30 cellular contexts compared by ENCODE assay signal in the genomic region with DNA sequence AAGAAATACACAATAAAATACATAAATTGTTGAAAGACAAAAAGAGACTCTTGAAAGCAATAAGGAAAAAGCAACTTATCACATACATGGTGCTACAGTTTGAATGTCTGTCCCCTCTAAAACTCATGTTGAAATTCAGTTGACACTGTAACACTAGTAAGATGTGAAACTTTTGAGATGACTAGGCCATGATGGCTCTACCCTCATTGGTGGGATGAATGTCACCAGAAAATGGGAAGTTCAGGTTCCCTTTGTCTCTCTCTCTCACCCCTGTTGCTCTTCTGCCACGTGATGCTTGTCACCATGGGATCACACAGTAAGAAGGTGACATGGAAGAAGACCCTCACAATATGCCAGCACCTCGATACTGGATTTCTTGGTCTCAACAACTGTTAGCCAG. TPM values are rescaled to one million over a fixed set of nuclear protein-coding genes. Genes with fewer than 3 reads are reported as not detected.
DNase-seq lines count a peak whose midpoint lies in the region; ATAC-seq and TF ChIP-seq lines count a peak whose summit lies in the region.
"Had no signal": no experiment of that assay in that cellular context is flagged by ENCODE, and none has a peak within 500 bp of the region (broad histone marks: within the 10 kb centered on the region; RNA-seq: fewer than 3 reads in every experiment).

No MANE protein-coding gene starts in this region.

- ATAC-seq in HG02610 (IDR thresholded peaks at IDR 0.05; ENCODE audit: unreplicated experiment) (peak; percentile 73), left lobe of liver (no peak), HG03457 (IDR thresholded peaks at IDR 0.05; ENCODE audit: unreplicated experiment) (no peak)
- no peak for ATAC-seq in effector memory CD8-positive, alpha-beta T cell (replicated peaks)
- ATAC-seq: A549; esophagus mucosa; HCT116; stimulated activated naive CD8-positive, alpha-beta T cell treated with anti-CD3 and anti-CD28 coated beads, Interleukin-15, Interleukin-2, amounts not matched to agents 100 U/mL and 50 U/mL, for 24 hours; T-helper 17 cell had no signal

- H3K27me3 Mint-ChIP-seq in effector memory CD8-positive, alpha-beta T cell, result peaks cover 18 to 52% of the 10 kb centered on the region in 2 donors
- H3K27me3 Mint-ChIP-seq in progenitor cell of endocrine pancreas, result no peaks in the 10 kb centered on the region

- TF ChIP-seq CTCF in GM06990 (IDR thresholded peaks at IDR 0.05; ENCODE audit: insufficient read depth, low read length, poor library complexity, severe bottlenecking), result no peak
- no peak for TF ChIP-seq CTCF in progenitor cell of endocrine pancreas (IDR thresholded peaks at IDR 0.05; ENCODE audit: unreplicated experiment)

- no peak overlapping the region for H3K4me3 ChIP-seq in GM06990 (replicated peaks; ENCODE audit: low read depth, low read length)
- H3K4me3 ChIP-seq: A549, adrenal gland, left ventricle myocardium inferior, right atrium auricular region, SK-N-MC had no signal

- H3K36me3 Mint-ChIP-seq in effector memory CD8-positive, alpha-beta T cell (ENCODE audit: insufficient read depth), result no peaks in the 10 kb centered on the region
- no peaks in the 10 kb centered on the region for H3K36me3 Mint-ChIP-seq in progenitor cell of endocrine pancreas (ENCODE audit: insufficient read depth)

- H3K27ac Mint-ChIP-seq in effector memory CD8-positive, alpha-beta T cell, result no peak overlapping the region
- no peak overlapping the region for H3K27ac Mint-ChIP-seq in progenitor cell of endocrine pancreas
- H3K27ac Mint-ChIP-seq: activated naive CD4-positive, alpha-beta T cell treated with anti-CD3 and anti-CD28 coated beads for 36 hours; CD4-positive, alpha-beta T cell; T-helper 17 cell had no signal

- H3K4me3 Mint-ChIP-seq in effector memory CD8-positive, alpha-beta T cell, result no peak overlapping the region
- no peak overlapping the region for H3K4me3 Mint-ChIP-seq in progenitor cell of endocrine pancreas (ENCODE audit: low read depth)
- H3K4me3 Mint-ChIP-seq: activated naive CD4-positive, alpha-beta T cell treated with anti-CD3 and anti-CD28 coated beads for 36 hours; CD4-positive, alpha-beta T cell; neural crest cell; T-helper 17 cell had no signal

- H3K36me3 ChIP-seq in GM06990 (ENCODE audit: control insufficient read depth, insufficient read depth, low read length), result no peaks in the 10 kb centered on the region
- H3K36me3 ChIP-seq: adrenal gland, left ventricle myocardium inferior, right atrium auricular region had no signal

- H3K27me3 ChIP-seq in GM06990 (replicated peaks; ENCODE audit: control insufficient read depth, insufficient read depth, low read length), result no peaks in the 10 kb centered on the region
- H3K27me3 ChIP-seq: adrenal gland, right atrium auricular region had no signal

- peaks cover 7 to 19% of the 10 kb centered on the region in 2 donors for H3K9me3 Mint-ChIP-seq in effector memory CD8-positive, alpha-beta T cell
- H3K9me3 Mint-ChIP-seq in progenitor cell of endocrine pancreas (ENCODE audit: low read depth), result peaks cover 4% of the 10 kb centered on the region

- DNase-seq in GM06990 (ENCODE audit: extremely low read depth, insufficient read length), result peak; percentile 46
- peak; percentile 69 for DNase-seq in NOMO-1 treated with DMSO at 0.1 percent for 48 hours (lab: John Stamatoyannopoulos, UW; ENCODE audit: unreplicated experiment)
- peak; percentile 11 for DNase-seq in left lobe of liver (ENCODE audit: low spot score)
- no peak for DNase-seq in effector memory CD8-positive, alpha-beta T cell
- no peak for DNase-seq in NCI-H526 treated with DMSO at 0.1 percent for 48 hours (lab: John Stamatoyannopoulos, UW)
- no peak for DNase-seq in progenitor cell of endocrine pancreas (ENCODE audit: low spot score, unreplicated experiment)
- DNase-seq: activated CD4-positive, alpha-beta T cell treated with anti-CD3 and anti-CD28 coated beads, Interleukin-2, amount 50 U/mL, for 48 hours; activated CD4-positive, CD25-positive, alpha-beta regulatory T cell treated with anti-CD3 and anti-CD28 coated beads, Interleukin-2, amount 50 U/mL, for 72 hours; activated naive CD4-positive, alpha-beta T cell treated with anti-CD3 and anti-CD28 coated beads for 36 hours; CD4-positive, alpha-beta T cell; central memory CD4-positive, alpha-beta T cell; DND-41; head of caudate nucleus; left ventricle myocardium inferior; mesendoderm; NCI-H2029; NCI-H748 treated with DMSO at 0.1 percent for 48 hours; OCI-M1; small intestine; stimulated activated naive CD8-positive, alpha-beta T cell treated with anti-CD3 and anti-CD28 coated beads, Interleukin-15, Interleukin-2, amounts not matched to agents 100 U/mL and 50 U/mL, for 24 hours; T-helper 17 cell had no signal

- no peaks in the 10 kb centered on the region for H3K4me1 Mint-ChIP-seq in effector memory CD8-positive, alpha-beta T cell (ENCODE audit: low read depth in 2 of 2)
- no peaks in the 10 kb centered on the region for H3K4me1 Mint-ChIP-seq in progenitor cell of endocrine pancreas (ENCODE audit: low read depth)
- H3K4me1 Mint-ChIP-seq: T-helper 17 cell had no signal

RNA-seq across cellular contexts. Expression of gene SPTLC1, which starts 50.3 kb away (rescaled TPM):
- total RNA-seq in left lobe of liver (11.6 TPM), progenitor cell of endocrine pancreas (68.5 and 68.8 TPM in 2 replicates)

Comparison
In these comparisons a context has a peak if more than half of its experiments do, and no peak if none do; other contexts are left out.
1. DNase-seq: peak in GM06990 (single experiment), NOMO-1 treated with DMSO at 0.1 percent for 48 hours (single experiment) and left lobe of liver (single experiment); none in effector memory CD8-positive, alpha-beta T cell (0 of 3), NCI-H526 treated with DMSO at 0.1 percent for 48 hours (single experiment) and progenitor cell of endocrine pancreas (single experiment).